Comparison of ENCODE assay signal across 14 cellular contexts in genomic region chr10:108970016-108970415, GRCh38.
A peak's percentile ranks its signal among the peaks of the same experiment; 100 is the strongest.
DNase-seq lines count a peak whose midpoint lies in the region; ATAC-seq, FAIRE-seq and TF ChIP-seq lines count a peak whose summit lies in the region.
"Had no signal": no experiment of that assay in that cellular context is flagged by ENCODE, and none has a peak within 500 bp of the region (broad histone marks: within the 10 kb centered on the region; RNA-seq: fewer than 3 reads in every experiment).

No MANE protein-coding gene starts in this region.

- no peak for FAIRE-seq in urothelium cell line (lab: Jason Lieb, UNC)

- no peaks in the 10 kb centered on the region for H3K9me3 Mint-ChIP-seq in MCF 10A (ENCODE audit: unreplicated experiment)

- 0% methylated on average over 1 of the region's 1 CpG for WGBS in mammary epithelial cell (ENCODE audit: low coverage, missing lambda C conversion rate)

- H3K9ac ChIP-seq in mammary epithelial cell (ENCODE audit: insufficient read depth, low read length) (no peak overlapping the region), fibroblast of lung (ENCODE audit: insufficient read depth, low read length) (no peak overlapping the region)

- dilution Hi-C loops in mammary epithelial cell (cut with HindIII; ENCODE audit: low sequenced_read_pairs), result no loop called here

- H4K20me1 ChIP-seq in mammary epithelial cell (ENCODE audit: insufficient read depth, low read length), result no peaks in the 10 kb centered on the region
- no peaks in the 10 kb centered on the region for H4K20me1 ChIP-seq in fibroblast of lung (ENCODE audit: control insufficient read depth, extremely low read depth, insufficient read depth, low read length)

- no peaks in the 10 kb centered on the region for H3K36me3 Mint-ChIP-seq in MCF 10A (ENCODE audit: insufficient read depth, unreplicated experiment)
- H3K36me3 Mint-ChIP-seq: activated CD8-positive, alpha-beta memory T cell treated with anti-CD3 and anti-CD28 coated beads, Interleukin-2, amount 10 ng/mL, durations not matched to agents 7 days and 5 days; stimulated activated naive B cell treated with anti-CD40 and anti-IgM and Interleukin-4, amounts not matched to agents 10 μg/mL and 1 μg/mL and 100 μg/mL, for 72 hours had no signal

- no peak for TF ChIP-seq CTCF in MCF 10A (IDR thresholded peaks at IDR 0.05; ENCODE audit: unreplicated experiment)
- no peak for TF ChIP-seq CTCF in mammary epithelial cell (conservative IDR thresholded peaks at IDR 0.05 in 1 of 2, IDR thresholded peaks at IDR 0.05 in 1 of 2; ENCODE audit: extremely low read depth in 1 of 2, insufficient read depth in 1 of 2, low read depth in 1 of 2, low read length in 2 of 2)
- no peak for TF ChIP-seq CTCF in fibroblast of lung (conservative IDR thresholded peaks at IDR 0.05 in 1 of 2, IDR thresholded peaks at IDR 0.05 in 1 of 2; ENCODE audit: low read depth in 1 of 2, low read length in 2 of 2)

- no peak overlapping the region for H3K4me2 ChIP-seq in mammary epithelial cell (ENCODE audit: insufficient read depth, low read depth, low read length)
- no peak overlapping the region for H3K4me2 ChIP-seq in fibroblast of lung (ENCODE audit: extremely low read depth, insufficient read depth, low read length)

- H2AFZ ChIP-seq in mammary epithelial cell (ENCODE audit: low read depth, low read length) (no peak overlapping the region), fibroblast of lung (ENCODE audit: low read length) (no peak overlapping the region)

- BruUV-seq in MCF 10A (replicated peaks; lab: Mats Ljungman, UMichigan) (no TSS peak), mammary epithelial cell (replicated peaks; lab: Mats Ljungman, UMichigan) (no TSS peak)

- intact Hi-C loops in MCF 10A (cut with micrococcal nuclease), result no loop called here
- intact Hi-C loops in mammary epithelial cell (cut with micrococcal nuclease), result no loop called here

- in situ Hi-C loops in mammary epithelial cell (cut with MboI; ENCODE audit: low sequenced_read_pairs in 2 of 2), result no loop called here

- H3K27me3 ChIP-seq in mammary epithelial cell (ENCODE audit: insufficient read depth, low read length), result no peaks in the 10 kb centered on the region
- H3K27me3 ChIP-seq in fibroblast of lung (ENCODE audit: control insufficient read depth, insufficient read depth, low read length), result no peaks in the 10 kb centered on the region
- H3K27me3 ChIP-seq: body of pancreas, foreskin keratinocyte had no signal

- H3K4me1 ChIP-seq in mammary epithelial cell (ENCODE audit: insufficient read depth, low read length), result no peaks in the 10 kb centered on the region
- H3K4me1 ChIP-seq in fibroblast of lung (ENCODE audit: control insufficient read depth, extremely low read depth, insufficient read depth, low read length), result no peaks in the 10 kb centered on the region
- H3K4me1 ChIP-seq: foreskin keratinocyte had no signal

- H3K27ac ChIP-seq in mammary epithelial cell (ENCODE audit: insufficient read depth, low read depth, low read length) (no peak overlapping the region), fibroblast of lung (ENCODE audit: insufficient read depth, low read length) (no peak overlapping the region)
- H3K27ac ChIP-seq: body of pancreas, foreskin keratinocyte had no signal

- H3K79me2 ChIP-seq in mammary epithelial cell (ENCODE audit: insufficient read depth, low read length), result no peaks in the 10 kb centered on the region
- H3K79me2 ChIP-seq in fibroblast of lung (ENCODE audit: control insufficient read depth, insufficient read depth, low read length), result no peaks in the 10 kb centered on the region

- H3K27ac Mint-ChIP-seq in MCF 10A (ENCODE audit: low read depth, unreplicated experiment), result no peak overlapping the region
- H3K27ac Mint-ChIP-seq: activated CD8-positive, alpha-beta memory T cell treated with anti-CD3 and anti-CD28 coated beads, Interleukin-2, amount 10 ng/mL, durations not matched to agents 7 days and 5 days; B cell; stimulated activated naive B cell treated with anti-CD40 and anti-IgM and Interleukin-4, amounts not matched to agents 10 μg/mL and 1 μg/mL and 100 μg/mL, for 72 hours had no signal

- H3K4me3 ChIP-seq in mammary epithelial cell (replicated peaks in 1 of 3; ENCODE audit: insufficient read depth in 1 of 3, low read depth in 2 of 3, low read length in 3 of 3), result no peak overlapping the region
- no peak overlapping the region for H3K4me3 ChIP-seq in fibroblast of lung (replicated peaks in 1 of 4; ENCODE audit: control extremely low read depth in 1 of 4, insufficient read depth in 1 of 4, low read depth in 3 of 4, low read length in 4 of 4)
- H3K4me3 ChIP-seq: body of pancreas had no signal

- H3K4me1 Mint-ChIP-seq in MCF 10A (ENCODE audit: insufficient read depth, unreplicated experiment), result no peaks in the 10 kb centered on the region
- H3K4me1 Mint-ChIP-seq: activated CD8-positive, alpha-beta memory T cell treated with anti-CD3 and anti-CD28 coated beads, Interleukin-2, amount 10 ng/mL, durations not matched to agents 7 days and 5 days; B cell; stimulated activated naive B cell treated with anti-CD40 and anti-IgM and Interleukin-4, amounts not matched to agents 10 μg/mL and 1 μg/mL and 100 μg/mL, for 72 hours had no signal

- H3K27me3 Mint-ChIP-seq in MCF 10A (ENCODE audit: insufficient read depth, unreplicated experiment), result no peaks in the 10 kb centered on the region
- H3K27me3 Mint-ChIP-seq: activated CD8-positive, alpha-beta memory T cell treated with anti-CD3 and anti-CD28 coated beads, Interleukin-2, amount 10 ng/mL, durations not matched to agents 7 days and 5 days; B cell; stimulated activated naive B cell treated with anti-CD40 and anti-IgM and Interleukin-4, amounts not matched to agents 10 μg/mL and 1 μg/mL and 100 μg/mL, for 72 hours had no signal

- CTCF ChIA-PET in MCF 10A (lab: Yijun Ruan, JAX), result no interaction called here
- CTCF ChIA-PET in mammary epithelial cell (lab: Charles Lee; ENCODE audit: low non-redundant PET), result no interaction called here

- POLR2A ChIA-PET in MCF 10A (lab: Yijun Ruan, JAX), result no interaction called here

- ATAC-seq in GM19397 (IDR thresholded peaks at IDR 0.05; ENCODE audit: unreplicated experiment), result no peak
- ATAC-seq: activated CD8-positive, alpha-beta memory T cell treated with anti-CD3 and anti-CD28 coated beads, Interleukin-2, amount 10 ng/mL, durations not matched to agents 7 days and 5 days; body of pancreas; foreskin keratinocyte; stimulated activated naive B cell treated with anti-CD40 and anti-IgM and Interleukin-4, amounts not matched to agents 10 μg/mL and 1 μg/mL and 100 μg/mL, for 72 hours had no signal

- no peak overlapping the region for H3K4me3 Mint-ChIP-seq in MCF 10A (ENCODE audit: unreplicated experiment)
- H3K4me3 Mint-ChIP-seq: activated CD8-positive, alpha-beta memory T cell treated with anti-CD3 and anti-CD28 coated beads, Interleukin-2, amount 10 ng/mL, durations not matched to agents 7 days and 5 days; B cell; stimulated activated naive B cell treated with anti-CD40 and anti-IgM and Interleukin-4, amounts not matched to agents 10 μg/mL and 1 μg/mL and 100 μg/mL, for 72 hours had no signal

- H3K36me3 ChIP-seq in mammary epithelial cell (ENCODE audit: insufficient read depth, low read length) (no peaks in the 10 kb centered on the region), fibroblast of lung (ENCODE audit: control insufficient read depth, insufficient read depth, low read length) (no peaks in the 10 kb centered on the region)

- peak; percentile 30 for DNase-seq in MCF 10A (ENCODE audit: unreplicated experiment)
- no peak for DNase-seq in mammary epithelial cell
- DNase-seq in OCI-M1 (lab: John Stamatoyannopoulos, UW), result peak; percentile 69
- DNase-seq in fibroblast of lung (ENCODE audit: low read depth in 2 of 2), result peak; percentile 3 to 42
- peak; percentile 61 for DNase-seq in urothelium cell line (ENCODE audit: low spot score)
- DNase-seq in NCI-H1092 (lab: John Stamatoyannopoulos, UW), result no peak
- DNase-seq in NCI-H2196 (lab: John Stamatoyannopoulos, UW; ENCODE audit: unreplicated experiment), result no peak
- DNase-seq: activated CD8-positive, alpha-beta memory T cell treated with anti-CD3 and anti-CD28 coated beads, Interleukin-2, amount 10 ng/mL, durations not matched to agents 7 days and 5 days; foreskin keratinocyte; stimulated activated CD4-positive, alpha-beta T cell treated with anti-CD3 and anti-CD28 coated beads, Interleukin-12 subunit alpha, Interleukin-12 subunit beta, amount 100 ng/mL, for 4 hours; stimulated activated naive B cell treated with anti-CD40 and anti-IgM and Interleukin-4, amounts not matched to agents 10 μg/mL and 1 μg/mL and 100 μg/mL, for 72 hours had no signal

- H3K9me3 ChIP-seq in mammary epithelial cell (replicated peaks; ENCODE audit: insufficient read depth, low read length) (peaks cover 3% of the 10 kb centered on the region), fibroblast of lung (ENCODE audit: control insufficient read depth, insufficient read depth, low read depth, low read length) (no peaks in the 10 kb centered on the region)
- H3K9me3 ChIP-seq: body of pancreas had no signal

Comparison
In these comparisons a context has a peak if more than half of its experiments do, and no peak if none do; other contexts are left out.
1. DNase-seq: peak in MCF 10A (single experiment), OCI-M1 (single experiment), fibroblast of lung (2 of 2) and urothelium cell line (single experiment); none in mammary epithelial cell (single experiment), NCI-H1092 (single experiment) and NCI-H2196 (single experiment).